In the genomic region with DNA sequence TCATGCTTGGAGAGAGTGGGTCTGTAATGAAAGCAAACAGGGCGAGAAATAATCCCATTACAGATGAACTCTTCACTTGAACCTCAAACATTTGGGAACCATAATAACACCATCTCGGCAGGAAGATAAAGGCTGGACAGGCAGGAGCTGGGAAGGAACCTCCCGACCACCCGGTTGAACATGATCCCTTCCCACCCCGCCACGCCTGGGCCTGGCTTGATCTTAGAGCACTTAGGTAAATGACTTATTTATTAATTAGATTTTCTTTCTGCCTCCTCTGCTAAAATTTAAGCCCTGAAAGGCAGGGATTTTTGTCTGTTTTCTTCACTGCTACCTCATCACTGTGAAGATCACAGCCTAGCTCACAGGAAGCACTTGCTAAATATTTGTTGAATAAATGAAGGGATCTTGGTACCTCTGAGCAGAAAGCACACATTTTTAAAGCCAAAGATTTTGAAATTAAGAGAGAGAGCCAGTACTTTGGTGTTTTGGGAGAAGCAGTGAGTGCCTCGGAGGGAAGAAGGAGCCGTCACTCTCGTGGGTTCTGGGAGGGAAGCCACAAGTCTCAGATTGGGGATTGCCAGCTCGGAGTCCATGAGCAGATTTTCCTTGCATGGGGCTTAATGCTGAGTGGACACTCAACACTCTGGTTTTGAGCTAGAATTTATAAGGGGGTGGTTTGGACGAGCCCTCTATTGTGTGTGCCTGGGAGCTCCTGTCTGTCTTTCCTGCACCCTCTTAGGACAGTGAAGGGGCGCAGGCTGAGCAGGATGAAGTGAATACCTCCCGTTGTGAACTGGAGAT, we compare ENCODE assay signal across 29 cellular contexts.
A peak's percentile ranks its signal among the peaks of the same experiment; 100 is the strongest.
DNase-seq lines count a peak whose midpoint lies in the region; ATAC-seq, FAIRE-seq and TF ChIP-seq lines count a peak whose summit lies in the region.
"Had no signal": no experiment of that assay in that cellular context is flagged by ENCODE, and none has a peak within 500 bp of the region (broad histone marks: within the 10 kb centered on the region; RNA-seq: fewer than 3 reads in every experiment).

No MANE protein-coding gene starts in this region.

- H3K27ac Mint-ChIP-seq in nephron = peak overlapping the region; percentile 66 to 93 (median 86)
- H3K27ac Mint-ChIP-seq: CD4-positive, alpha-beta memory T cell; naive thymus-derived CD4-positive, alpha-beta T cell; T-helper 1 cell treated with Interleukin-12 subunit alpha and Interleukin-12 subunit beta and Interleukin-4 antibody, amounts not matched to agents 30 μg/mL and 1 μg/mL, for 36 hours had no signal

- no peaks in the 10 kb centered on the region for H3K36me3 Mint-ChIP-seq in nephron (ENCODE audit: low read depth)
- H3K36me3 Mint-ChIP-seq: brain; CD4-positive, alpha-beta memory T cell; naive thymus-derived CD4-positive, alpha-beta T cell had no signal

- no peaks in the 10 kb centered on the region for H3K79me2 ChIP-seq in endothelial cell of umbilical vein (ENCODE audit: control insufficient read depth, insufficient read depth, low read length)

- H3K27me3 ChIP-seq in right atrium auricular region = no peaks in the 10 kb centered on the region
- no peaks in the 10 kb centered on the region for H3K27me3 ChIP-seq in endothelial cell of umbilical vein (ENCODE audit: control insufficient read depth in 2 of 2, insufficient read depth in 2 of 2, low read length in 2 of 2)
- H3K27me3 ChIP-seq in aorta (ENCODE audit: control insufficient read depth in 1 of 2, insufficient read depth in 2 of 2, low read length in 1 of 2) = no peaks in the 10 kb centered on the region
- H3K27me3 ChIP-seq: pancreas, tibial nerve had no signal

- peaks cover 59% of the 10 kb centered on the region for H3K4me1 Mint-ChIP-seq in nephron
- H3K4me1 Mint-ChIP-seq: CD4-positive, alpha-beta memory T cell; naive thymus-derived CD4-positive, alpha-beta T cell; stimulated activated naive CD8-positive, alpha-beta T cell treated with anti-CD3 and anti-CD28 coated beads, Interleukin-15, amount 100 ng/mL, for 72 hours had no signal

- H3K4me3 ChIP-seq in right atrium auricular region (no peak overlapping the region), endothelial cell of umbilical vein (replicated peaks in 1 of 3; ENCODE audit: insufficient read depth in 1 of 3, low read depth in 1 of 3, low read length in 3 of 3) (no peak overlapping the region), aorta (ENCODE audit: low read length in 2 of 2) (no peak overlapping the region)
- H3K4me3 ChIP-seq: pancreas, tibial nerve had no signal

- H3K27ac ChIP-seq in right atrium auricular region = no peak overlapping the region
- H3K27ac ChIP-seq in endothelial cell of umbilical vein (ENCODE audit: insufficient read depth, low read depth, low read length) = no peak overlapping the region
- no peak overlapping the region for H3K27ac ChIP-seq in aorta (ENCODE audit: low read depth in 1 of 2, low read length in 2 of 2)
- H3K27ac ChIP-seq: pancreas, tibial nerve had no signal

- peaks cover 3% of the 10 kb centered on the region for H3K27me3 Mint-ChIP-seq in nephron (ENCODE audit: low read depth)

- TF ChIP-seq CTCF in right atrium auricular region (IDR thresholded peaks at IDR 0.05) = no peak
- TF ChIP-seq CTCF in endothelial cell of umbilical vein (IDR thresholded peaks at IDR 0.05; ENCODE audit: extremely low read depth in 1 of 2, insufficient read depth in 1 of 2, low read depth in 1 of 2, low read length in 2 of 2) = no peak
- TF ChIP-seq CTCF in nephron (IDR thresholded peaks at IDR 0.05; ENCODE audit: unreplicated experiment in 3 of 3) = no peak

- 70 to 81% methylated on average over 13 of the region's 13 CpGs for WGBS in aorta, 2 donors

- no peak overlapping the region for H3K4me2 ChIP-seq in endothelial cell of umbilical vein (ENCODE audit: insufficient read depth, low read length)

- no peaks in the 10 kb centered on the region for H3K36me3 ChIP-seq in right atrium auricular region
- H3K36me3 ChIP-seq in endothelial cell of umbilical vein (ENCODE audit: control insufficient read depth in 2 of 2, extremely low read depth in 1 of 2, insufficient read depth in 2 of 2, low read length in 2 of 2) = no peaks in the 10 kb centered on the region
- H3K36me3 ChIP-seq in aorta (ENCODE audit: control insufficient read depth in 1 of 2, insufficient read depth in 2 of 2, low read length in 1 of 2) = no peaks in the 10 kb centered on the region
- H3K36me3 ChIP-seq: pancreas, tibial nerve had no signal

- ATAC-seq in Right ventricle myocardium superior (ENCODE audit: poor library complexity) (peak; percentile 29), aorta (ENCODE audit: low FRiP score) (peak; percentile 20), HG02571 (IDR thresholded peaks at IDR 0.05; ENCODE audit: unreplicated experiment) (no peak)
- ATAC-seq: naive thymus-derived CD4-positive, alpha-beta T cell; pancreas; stimulated activated naive CD8-positive, alpha-beta T cell treated with anti-CD3 and anti-CD28 coated beads, Interleukin-15, amount 100 ng/mL, for 72 hours had no signal

- POLR2A ChIA-PET in endothelial cell of umbilical vein (lab: Charles Lee) = no interaction called here

- CTCF ChIA-PET in endothelial cell of umbilical vein (lab: Charles Lee) = interaction anchor here (1.0 to 1.4 kb wide), 5 partner anchors 9 to 57 kb away, joined by 3 to 7 read pairs (median 3); no protein-coding TSS in a partner anchor

- H4K20me1 ChIP-seq in endothelial cell of umbilical vein (replicated peaks; ENCODE audit: control insufficient read depth, extremely low read depth, insufficient read depth, low read length) = no peaks in the 10 kb centered on the region

- peaks cover 5% of the 10 kb centered on the region for H3K9me3 Mint-ChIP-seq in nephron
- H3K9me3 Mint-ChIP-seq: T-helper 1 cell treated with Interleukin-12 subunit alpha and Interleukin-12 subunit beta and Interleukin-4 antibody, amounts not matched to agents 30 μg/mL and 1 μg/mL, for 36 hours had no signal

- peak overlapping the region; percentile 78 for H2AFZ ChIP-seq in endothelial cell of umbilical vein (ENCODE audit: low read depth, low read length)

- no peaks in the 10 kb centered on the region for H3K9me1 ChIP-seq in endothelial cell of umbilical vein (replicated peaks; ENCODE audit: control insufficient read depth, extremely low read depth, insufficient read depth, low read length)

- H3K4me1 ChIP-seq in right atrium auricular region = no peaks in the 10 kb centered on the region
- H3K4me1 ChIP-seq in endothelial cell of umbilical vein (ENCODE audit: control insufficient read depth, extremely low read depth, insufficient read depth, low read length) = peaks cover 21% of the 10 kb centered on the region
- H3K4me1 ChIP-seq in aorta (ENCODE audit: control insufficient read depth in 1 of 2, insufficient read depth in 2 of 2, low read length in 2 of 2) = no peaks in the 10 kb centered on the region
- H3K4me1 ChIP-seq: pancreas, tibial nerve had no signal

- dilution Hi-C loops in endothelial cell of umbilical vein (cut with MboI; ENCODE audit: extremely low pct_ligation_motif_present, low sequenced_read_pairs) = no loop called here

- DNase-seq in Right ventricle myocardium superior = no peak
- DNase-seq in right atrium auricular region (ENCODE audit: low spot score) = no peak
- no peak for DNase-seq in endothelial cell of umbilical vein (ENCODE audit: low read depth, low spot score)
- DNase-seq in aorta = no peak
- no peak for DNase-seq in GM12892 (ENCODE audit: insufficient read length)
- no peak for DNase-seq in activated naive CD4-positive, alpha-beta T cell treated with anti-CD3 and anti-CD28 coated beads, Interleukin-2, amount 50 U/mL, for 16 hours
- DNase-seq: 8988T; activated CD4-positive, alpha-beta T cell treated with anti-CD3 and anti-CD28 coated beads for 4 hours; activated CD8-positive, alpha-beta memory T cell treated with anti-CD3 and anti-CD28 coated beads for 24 hours; activated gamma-delta T cell treated with Interleukin-2 at 50 U/mL for 16 hours; activated T-cell treated with anti-CD3 and anti-CD28 coated beads, Interleukin-2, amount 50 U/mL, for 1 hour; AML-193; CD4-positive, alpha-beta memory T cell; DMS53; glutamatergic neuron; Karpas-422; kidney glomerular epithelial cell; mesendoderm; naive thymus-derived CD4-positive, alpha-beta T cell; NCI-H2171; pancreas; stimulated activated naive CD8-positive, alpha-beta T cell treated with anti-CD3 and anti-CD28 coated beads, Interleukin-15, amount 100 ng/mL, for 72 hours had no signal

- TF ChIP-seq POLR2A in endothelial cell of umbilical vein (IDR thresholded peaks at IDR 0.05; ENCODE audit: low read depth, low read length) (no peak), GM12892 (IDR thresholded peaks at IDR 0.05; ENCODE audit: low read depth, low read length) (no peak)

- FAIRE-seq in endothelial cell of umbilical vein (lab: Jason Lieb, UNC) (no peak), GM12892 (lab: Jason Lieb, UNC) (no peak)
- FAIRE-seq: G401.6, pancreas, RCC 7860 had no signal

- intact Hi-C loops in Right ventricle myocardium superior (cut with DNase I) = no loop called here
- intact Hi-C loops in endothelial cell of umbilical vein (cut with micrococcal nuclease) = loop anchor here (5.0 kb wide), 1 partner anchor 132 kb away; a partner anchor contains a TSS
- intact Hi-C loops in aorta (cut with DNase I) = no loop called here

- H3K9me3 ChIP-seq in right atrium auricular region (no peaks in the 10 kb centered on the region), endothelial cell of umbilical vein (replicated peaks; ENCODE audit: control insufficient read depth, insufficient read depth, low read length) (no peaks in the 10 kb centered on the region), aorta (ENCODE audit: control insufficient read depth, low read length) (no peaks in the 10 kb centered on the region)
- H3K9me3 ChIP-seq: pancreas had no signal

- no TSS peak for BruUV-seq in endothelial cell of umbilical vein (replicated peaks; lab: Mats Ljungman, UMichigan)

- no peak overlapping the region for H3K4me3 Mint-ChIP-seq in nephron
- H3K4me3 Mint-ChIP-seq: CD4-positive, alpha-beta memory T cell; naive thymus-derived CD4-positive, alpha-beta T cell; stimulated activated naive CD8-positive, alpha-beta T cell treated with anti-CD3 and anti-CD28 coated beads, Interleukin-15, amount 100 ng/mL, for 72 hours; T-helper 1 cell treated with Interleukin-12 subunit alpha and Interleukin-12 subunit beta and Interleukin-4 antibody, amounts not matched to agents 30 μg/mL and 1 μg/mL, for 36 hours had no signal

- H3K9ac ChIP-seq in endothelial cell of umbilical vein (replicated peaks; ENCODE audit: extremely low read depth, insufficient read depth, low read length) = no peak overlapping the region

TF ChIP-seq in endothelial cell of umbilical vein, 7 proteins besides CTCF, POLR2A, EP300 and RAD21:
- TF ChIP-seq JUN (IDR thresholded peaks at IDR 0.05; ENCODE audit: borderline replicate concordance, insufficient read depth, insufficient read length, low read depth) = no peak
